Comparison of ENCODE assay signal across 22 cellular contexts in the genomic region with DNA sequence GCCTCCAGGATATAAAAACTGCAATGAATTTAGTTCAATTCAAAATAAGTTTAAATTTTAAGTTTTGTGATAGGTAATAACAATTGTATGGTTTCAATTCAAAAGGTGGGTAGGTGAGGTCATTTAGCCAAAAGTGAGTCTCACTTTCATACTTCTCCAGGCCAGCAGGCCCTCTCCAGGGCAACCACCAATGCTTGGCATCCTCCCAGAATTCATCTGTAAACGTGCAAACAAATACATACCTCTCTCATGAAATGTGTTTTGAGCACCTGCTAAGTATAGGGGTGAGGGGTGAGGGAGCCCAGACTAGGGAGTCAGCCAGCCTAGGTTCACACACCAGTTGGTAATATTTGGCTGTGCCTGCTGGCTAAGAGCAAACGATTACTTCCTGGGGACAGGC. TPM values are rescaled to one million over a fixed set of nuclear protein-coding genes. Genes with fewer than 3 reads are reported as not detected.
A peak's percentile ranks its signal among the peaks of the same experiment; 100 is the strongest.
DNase-seq lines count a peak whose midpoint lies in the region; ATAC-seq, FAIRE-seq and TF ChIP-seq lines count a peak whose summit lies in the region.
"Had no signal": no experiment of that assay in that cellular context is flagged by ENCODE, and none has a peak within 500 bp of the region (broad histone marks: within the 10 kb centered on the region; RNA-seq: fewer than 3 reads in every experiment).

No MANE protein-coding gene starts in this region.

- no peak for TF ChIP-seq CTCF in GM12878 (IDR thresholded peaks at IDR 0.05 in 2 of 3, conservative IDR thresholded peaks at IDR 0.05 in 1 of 3; ENCODE audit: control insufficient read depth in 2 of 3, extremely low read depth in 1 of 3, insufficient read depth in 1 of 3, low read depth in 3 of 3, low read length in 3 of 3)

- peaks cover 0 to 1% (median 0%) of the 10 kb centered on the region in 5 donors for H3K36me3 Mint-ChIP-seq in naive thymus-derived CD4-positive, alpha-beta T cell
- H3K36me3 Mint-ChIP-seq: activated naive CD4-positive, alpha-beta T cell treated with anti-CD3 and anti-CD28 coated beads, Interleukin-2, amount 50 U/mL, for 24 hours had no signal

- no peak overlapping the region for H3K4me3 ChIP-seq in GM12878
- no peak overlapping the region for H3K4me3 ChIP-seq in naive thymus-derived CD4-positive, alpha-beta T cell (ENCODE audit: low read length)
- H3K4me3 ChIP-seq: colonic mucosa, spleen, tibial artery had no signal

- ATAC-seq in GM18505 (IDR thresholded peaks at IDR 0.05; ENCODE audit: unreplicated experiment): peak; percentile 64
- ATAC-seq in GM21390 (IDR thresholded peaks at IDR 0.05; ENCODE audit: unreplicated experiment): peak; percentile 65
- peak; percentile 87 for ATAC-seq in GM12878
- no peak for ATAC-seq in GM19455 (IDR thresholded peaks at IDR 0.05; ENCODE audit: unreplicated experiment)
- no peak for ATAC-seq in naive thymus-derived CD4-positive, alpha-beta T cell
- ATAC-seq: stimulated activated naive B cell treated with anti-CD40 and anti-IgM and Interleukin-4, amounts not matched to agents 10 μg/mL and 1 μg/mL and 100 μg/mL, for 72 hours had no signal

- H3K4me3 Mint-ChIP-seq in naive thymus-derived CD4-positive, alpha-beta T cell: no peak overlapping the region
- H3K4me3 Mint-ChIP-seq: activated naive CD4-positive, alpha-beta T cell treated with anti-CD3 and anti-CD28 coated beads, Interleukin-2, amount 50 U/mL, for 24 hours; stimulated activated naive B cell treated with anti-CD40 and anti-IgM and Interleukin-4, amounts not matched to agents 10 μg/mL and 1 μg/mL and 100 μg/mL, for 72 hours had no signal

- no peak for TF ChIP-seq EP300 in GM12878 (IDR thresholded peaks at IDR 0.05; ENCODE audit: borderline replicate concordance in 1 of 2, control insufficient read depth in 1 of 2, low read depth in 2 of 2, low read length in 2 of 2)

- peak overlapping the region; percentile 19; the same call in 1 of the 2 replicates for H3K4me2 ChIP-seq in GM12878 (ENCODE audit: control insufficient read depth, insufficient read depth)

- POLR2A ChIA-PET in GM12878 (lab: Charles Lee): no interaction called here
- POLR2A ChIA-PET in naive thymus-derived CD4-positive, alpha-beta T cell (lab: Charles Lee): no interaction called here

- H3K36me3 ChIP-seq in GM12878 (ENCODE audit: control insufficient read depth in 2 of 2, insufficient read depth in 2 of 2, low read length in 1 of 2): no peaks in the 10 kb centered on the region
- H3K36me3 ChIP-seq in naive thymus-derived CD4-positive, alpha-beta T cell (ENCODE audit: control insufficient read depth in 2 of 3, insufficient read depth in 3 of 3, low read length in 3 of 3): no peaks in the 10 kb centered on the region
- H3K36me3 ChIP-seq: BE2C, colonic mucosa, spleen, tibial artery had no signal

- RAD21 ChIA-PET in GM12878 (lab: Charles Lee; ENCODE audit: unreplicated experiment): no interaction called here

- peak; percentile 86 for DNase-seq in NCI-H2029 treated with DMSO at 0.1 percent for 48 hours (lab: John Stamatoyannopoulos, UW)
- DNase-seq in GM12878 (ENCODE audit: low read depth, low spot score): peak; percentile 24
- DNase-seq in naive thymus-derived CD4-positive, alpha-beta T cell: no peak
- DNase-seq in midbrain (lab: John Stamatoyannopoulos, UW): no peak
- DNase-seq: activated CD4-positive, alpha-beta T cell treated with anti-CD3 and anti-CD28 coated beads, Interleukin-2, amount 50 U/mL, for 1 hour; BE2C; colonic mucosa; foreskin fibroblast; hippocampal formation; Karpas-422; mesendoderm; spleen; stimulated activated naive B cell treated with anti-CD40 and anti-IgM and Interleukin-4, amounts not matched to agents 10 μg/mL and 1 μg/mL and 100 μg/mL, for 72 hours; tibial artery had no signal

- H2AFZ ChIP-seq in GM12878 (ENCODE audit: control insufficient read depth, low read depth, low read length): peak overlapping the region; percentile 58

- in situ Hi-C loops in GM12878 (cut with MboI): no loop called here

- SMC1A ChIA-PET in GM12878 (lab: Charles Lee; ENCODE audit: uncharacterized antibody, unreplicated experiment): interaction anchor here (3.9 kb wide), 1 partner anchor 82 kb away, joined by 49 read pairs; the partner anchor contains the start of gene CAPN7

- no peak overlapping the region for H3K9ac ChIP-seq in GM12878 (ENCODE audit: control insufficient read depth, insufficient read depth, low read length)

- H3K4me1 ChIP-seq in GM12878 (ENCODE audit: control insufficient read depth, insufficient read depth, low read length): peaks cover 14% of the 10 kb centered on the region
- H3K4me1 ChIP-seq in naive thymus-derived CD4-positive, alpha-beta T cell (ENCODE audit: control insufficient read depth in 2 of 2, insufficient read depth in 2 of 2, low read length in 2 of 2): no peaks in the 10 kb centered on the region
- H3K4me1 ChIP-seq: BE2C, colonic mucosa had no signal

- peak; percentile 80 for FAIRE-seq in GM12878 (lab: Jason Lieb, UNC)
- FAIRE-seq: D721Med, endothelial cell of umbilical vein, H1, keratinocyte had no signal

- no peak overlapping the region for H3K27ac ChIP-seq in GM12878 (ENCODE audit: control insufficient read depth, insufficient read depth)
- H3K27ac ChIP-seq in naive thymus-derived CD4-positive, alpha-beta T cell (ENCODE audit: low read depth, low read length): no peak overlapping the region
- H3K27ac ChIP-seq: colonic mucosa, spleen, tibial artery had no signal

- no peak for TF ChIP-seq POLR2A in GM18505 (IDR thresholded peaks at IDR 0.05; ENCODE audit: borderline replicate concordance, extremely low read depth, insufficient read depth, insufficient read length)
- TF ChIP-seq POLR2A in GM12878 (IDR thresholded peaks at IDR 0.05; ENCODE audit: low read depth, low read length): no peak

- no peaks in the 10 kb centered on the region for H3K27me3 ChIP-seq in GM12878 (replicated peaks in 1 of 2; ENCODE audit: control insufficient read depth in 2 of 2, insufficient read depth in 2 of 2, low read length in 1 of 2)
- H3K27me3 ChIP-seq in naive thymus-derived CD4-positive, alpha-beta T cell (ENCODE audit: control insufficient read depth in 2 of 2, insufficient read depth in 2 of 2, low read length in 2 of 2): no peaks in the 10 kb centered on the region
- H3K27me3 ChIP-seq: BE2C, colonic mucosa had no signal

- CTCF ChIA-PET in GM12878 (lab: Yijun Ruan, JAX): interaction anchor here (0.6 to 5.8 kb wide), 9 partner anchors 11 to 346 kb away, joined by 3 to 123 read pairs (median 10); partner anchors contain the start of gene CAPN7
- CTCF ChIA-PET in naive thymus-derived CD4-positive, alpha-beta T cell (lab: Charles Lee): no interaction called here

- no peak for TF ChIP-seq RAD21 in GM12878 (IDR thresholded peaks at IDR 0.05; ENCODE audit: insufficient read depth, low read depth, low read length)

- BruUV-seq in GM12878 (replicated peaks; lab: Mats Ljungman, UMichigan): no TSS peak

- 0% methylated on average over 2 of the region's 2 CpGs for WGBS in GM12878 (ENCODE audit: insufficient coverage, insufficient replicate concordance, low lambda C conversion rate, missing lambda C conversion rate)

- H3K9me3 Mint-ChIP-seq in naive thymus-derived CD4-positive, alpha-beta T cell: peaks cover 0 to 4% (median 0%) of the 10 kb centered on the region in 11 donors
- H3K9me3 Mint-ChIP-seq: activated naive CD4-positive, alpha-beta T cell treated with anti-CD3 and anti-CD28 coated beads, Interleukin-2, amount 50 U/mL, for 24 hours had no signal

- H3K79me2 ChIP-seq in GM12878 (ENCODE audit: control insufficient read depth, insufficient read depth, low read length): no peaks in the 10 kb centered on the region

- H3K9me3 ChIP-seq in GM12878 (replicated peaks; ENCODE audit: control insufficient read depth, insufficient read depth, low read length): no peaks in the 10 kb centered on the region
- no peaks in the 10 kb centered on the region for H3K9me3 ChIP-seq in naive thymus-derived CD4-positive, alpha-beta T cell (ENCODE audit: control insufficient read depth in 2 of 3, low read length in 3 of 3)
- H3K9me3 ChIP-seq: BE2C, colonic mucosa, spleen, tibial artery had no signal

- H3K27ac Mint-ChIP-seq in naive thymus-derived CD4-positive, alpha-beta T cell: no peak overlapping the region
- H3K27ac Mint-ChIP-seq: activated naive CD4-positive, alpha-beta T cell treated with anti-CD3 and anti-CD28 coated beads, Interleukin-2, amount 50 U/mL, for 24 hours; stimulated activated naive B cell treated with anti-CD40 and anti-IgM and Interleukin-4, amounts not matched to agents 10 μg/mL and 1 μg/mL and 100 μg/mL, for 72 hours had no signal

- intact Hi-C loops in GM12878 (cut with micrococcal nuclease; ENCODE audit: unreplicated experiment): no loop called here
- intact Hi-C loops in naive thymus-derived CD4-positive, alpha-beta T cell (cut with micrococcal nuclease): no loop called here

- H3K27me3 Mint-ChIP-seq in naive thymus-derived CD4-positive, alpha-beta T cell: peaks cover 0 to 7% (median 4%) of the 10 kb centered on the region in 5 donors

- no peaks in the 10 kb centered on the region for H4K20me1 ChIP-seq in GM12878 (ENCODE audit: control insufficient read depth, insufficient read depth)

- H3K4me1 Mint-ChIP-seq in naive thymus-derived CD4-positive, alpha-beta T cell: peaks cover 0 to 10% (median 4%) of the 10 kb centered on the region in 7 donors
- H3K4me1 Mint-ChIP-seq: activated naive CD4-positive, alpha-beta T cell treated with anti-CD3 and anti-CD28 coated beads, Interleukin-2, amount 50 U/mL, for 24 hours had no signal

RNA-seq across cellular contexts. Expression of gene RBSN, which starts 22.0 kb away (rescaled TPM):
- 48.9 and 49.4 TPM in 2 replicates for total RNA-seq in GM12878 (2013; cell fraction: nucleolus; rRNA removed)
- total RNA-seq in GM12878 (2014; rRNA removed): 12.0 and 13.8 TPM in 2 replicates
- 10.2 and 11.0 TPM in 2 replicates for total RNA-seq in GM12878 (2014; rRNA removed; fragmentation: Illumina TruSeq; extraction: Trizol)
- 10.7 and 11.9 TPM in 2 replicates for total RNA-seq in GM12878 (2021)
- polyA plus RNA-seq in GM12878 (2011; ENCODE audit: low read depth): 6.1 TPM
- 10.9 and 11.1 TPM in 2 replicates for polyA plus RNA-seq in GM12878 (2011; rRNA removed)
- 7.6 and 8.4 TPM in 2 replicates for polyA plus RNA-seq in GM12878 (2011; cell fraction: cytosol; rRNA removed)
- 19.1 and 19.3 TPM in 2 replicates for polyA plus RNA-seq in GM12878 (2011; cell fraction: nucleus; rRNA removed)
- 6.3 and 7.7 TPM in 2 replicates for polyA plus RNA-seq in GM12878 (2012)
- 7.8 and 8.4 TPM in 2 replicates for polyA plus RNA-seq in GM12878 (2014; fragmentation: Illumina TruSeq; extraction: Trizol)
- 1 to 10 TPM; 2.0 to 2.1 TPM for polyA plus RNA-seq in GM12878 (2014; fragmentation: Nextera tagmentation; extraction: Ambion mirVana)
- 7.2 and 7.4 TPM in 2 replicates for polyA plus RNA-seq in GM12878 (2014; rRNA removed)
- polyA plus RNA-seq in GM12878 (2016; fragmentation: Nextera tagmentation; extraction: Ambion mirVana): 10 to 100 TPM; 13.4 to 17.5 TPM
- polyA minus RNA-seq in GM12878 (2011; rRNA and poly(A)+ RNA removed): 15.4 and 15.6 TPM in 2 replicates
- polyA minus RNA-seq in GM12878 (2011; cell fraction: cytosol; rRNA and poly(A)+ RNA removed): 5.7 and 7.0 TPM in 2 replicates
- polyA minus RNA-seq in GM12878 (2011; cell fraction: nucleus; rRNA and poly(A)+ RNA removed): 7.4 and 11.9 TPM in 2 replicates
- total RNA-seq in naive thymus-derived CD4-positive, alpha-beta T cell: 10 to 100 TPM; 20.5 to 54.4 (median 39.6) TPM
- polyA plus RNA-seq in naive thymus-derived CD4-positive, alpha-beta T cell: 10 to 100 TPM; 21.6 to 30.3 TPM

RNA-seq across cellular contexts. Expression of gene MRPS25, which starts 55.9 kb away (rescaled TPM):
- total RNA-seq in GM12878 (2013; cell fraction: nucleolus; rRNA removed): 94.6 and 97.5 TPM in 2 replicates
- total RNA-seq in GM12878 (2014; rRNA removed) (51.5 and 58.9 TPM in 2 replicates), GM12878 (2014; rRNA removed; fragmentation: Illumina TruSeq; extraction: Trizol) (37.3 and 37.9 TPM in 2 replicates), GM12878 (2021) (72.5 and 76.2 TPM in 2 replicates)
- 13.9 TPM for polyA plus RNA-seq in GM12878 (2011; ENCODE audit: low read depth)
- polyA plus RNA-seq in GM12878 (2011; rRNA removed) (66.0 and 72.9 TPM in 2 replicates), GM12878 (2014; fragmentation: Illumina TruSeq; extraction: Trizol) (47.7 and 51.2 TPM in 2 replicates), GM12878 (2014; fragmentation: Nextera tagmentation; extraction: Ambion mirVana) (10 to 100 TPM; 17.0 to 43.6 TPM), GM12878 (2014; rRNA removed) (79.7 and 83.9 TPM in 2 replicates), GM12878 (2016; fragmentation: Nextera tagmentation; extraction: Ambion mirVana) (100 to 1,000 TPM; 112 to 114 TPM)
- 33.4 and 63.0 TPM in 2 replicates for polyA plus RNA-seq in GM12878 (2011; cell fraction: cytosol; rRNA removed)
- polyA plus RNA-seq in GM12878 (2011; cell fraction: nucleus; rRNA removed): 128 and 156 TPM in 2 replicates
- polyA plus RNA-seq in GM12878 (2012): 37.1 and 48.9 TPM in 2 replicates
- polyA minus RNA-seq in GM12878 (2011; rRNA and poly(A)+ RNA removed): 21.5 and 26.0 TPM in 2 replicates
- polyA minus RNA-seq in GM12878 (2011; cell fraction: cytosol; rRNA and poly(A)+ RNA removed): 9.3 and 13.4 TPM in 2 replicates
- 40.4 and 82.9 TPM in 2 replicates for polyA minus RNA-seq in GM12878 (2011; cell fraction: nucleus; rRNA and poly(A)+ RNA removed)
- total RNA-seq in naive thymus-derived CD4-positive, alpha-beta T cell: 100 to 1,000 TPM in 1 of 5 experiments, 10 to 100 TPM in 4; 57.6 to 104 (median 76.0) TPM
- polyA plus RNA-seq in naive thymus-derived CD4-positive, alpha-beta T cell: 10 to 100 TPM; 20.2 to 23.9 TPM

Comparison
In these comparisons a context has a peak if more than half of its experiments do, and no peak if none do; other contexts are left out.
1. ATAC-seq: peak in GM18505 (single experiment), GM21390 (single experiment) and GM12878 (single experiment); none in GM19455 (single experiment) and naive thymus-derived CD4-positive, alpha-beta T cell (single experiment).
2. DNase-seq: peak in NCI-H2029 treated with DMSO at 0.1 percent for 48 hours (single experiment) and GM12878 (single experiment); none in naive thymus-derived CD4-positive, alpha-beta T cell (0 of 9) and midbrain (single experiment).